ENCODE assay signal across 10 cellular contexts in the genomic region with DNA sequence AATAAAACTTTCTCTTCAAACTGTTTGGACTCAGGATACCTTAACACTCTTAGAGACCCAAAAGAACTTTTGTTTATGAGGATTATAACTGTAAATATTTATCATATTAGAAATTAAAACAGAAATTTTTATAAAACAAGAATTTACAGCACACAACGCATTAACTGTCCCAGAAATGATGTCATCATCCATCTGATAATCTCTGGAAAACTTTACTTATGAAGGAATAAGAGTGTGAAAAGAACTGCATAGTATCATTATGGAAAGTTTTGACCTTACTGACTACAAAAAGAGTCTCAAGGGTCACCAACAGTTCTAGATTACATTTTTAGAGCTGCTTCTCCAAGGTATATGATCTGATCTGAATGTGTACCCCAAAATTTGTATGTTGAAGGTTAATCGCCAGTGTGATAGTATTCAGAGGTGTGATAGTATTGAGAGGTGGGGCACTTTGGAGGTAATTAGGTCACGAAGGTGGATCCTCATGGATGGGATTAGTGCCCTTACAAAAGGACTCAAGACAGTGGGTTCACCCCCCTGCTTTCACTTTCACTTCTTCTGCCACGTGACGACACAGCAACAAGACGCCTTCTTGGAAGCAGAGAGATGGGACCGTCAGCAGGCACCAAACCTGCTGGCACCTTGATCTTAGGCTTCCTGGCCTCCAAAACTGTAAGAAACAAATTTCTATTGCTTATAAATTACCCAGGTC.
A peak's percentile ranks its signal among the peaks of the same experiment; 100 is the strongest.
DNase-seq lines count a peak whose midpoint lies in the region; ATAC-seq, FAIRE-seq and TF ChIP-seq lines count a peak whose summit lies in the region.
"Had no signal": no experiment of that assay in that cellular context is flagged by ENCODE, and none has a peak within 500 bp of the region (broad histone marks: within the 10 kb centered on the region; RNA-seq: fewer than 3 reads in every experiment).

No MANE protein-coding gene starts in this region.

- dilution Hi-C loops in IMR-90 (cut with HindIII; ENCODE audit: low sequenced_read_pairs, unreplicated experiment) = no loop called here

- peak overlapping the region in 3 of 8 donors; percentile 39 to 79 (median 64) for H3K27ac Mint-ChIP-seq in CD8-positive, alpha-beta memory T cell

- TF ChIP-seq RAD21 in IMR-90 (IDR thresholded peaks at IDR 0.05; ENCODE audit: low read length) = no peak
- TF ChIP-seq RAD21 in HepG2 (CRISPR knock-in tag; IDR thresholded peaks at IDR 0.05) = no peak

- no peaks in the 10 kb centered on the region for H3K9me1 ChIP-seq in IMR-90 (ENCODE audit: insufficient read depth, low read length)

- intact Hi-C loops in IMR-90 (cut with micrococcal nuclease) = no loop called here
- intact Hi-C loops in HepG2 (cut with micrococcal nuclease; ENCODE audit: unreplicated experiment) = no loop called here

- peak overlapping the region; percentile 74; the same call in 1 of the 2 replicates for H3K4me2 ChIP-seq in IMR-90 (ENCODE audit: low read depth, low read length)
- H3K4me2 ChIP-seq in HepG2 (ENCODE audit: low read depth, low read length) = peak overlapping the region; percentile 59

- H3K4me1 ChIP-seq in CD8-positive, alpha-beta memory T cell (ENCODE audit: insufficient read depth, low read length) = no peaks in the 10 kb centered on the region
- H3K4me1 ChIP-seq in IMR-90 (ENCODE audit: control insufficient read depth, insufficient read depth, low read length) = no peaks in the 10 kb centered on the region
- H3K4me1 ChIP-seq in HepG2 (ENCODE audit: insufficient read depth, low read length) = no peaks in the 10 kb centered on the region

- TF ChIP-seq POLR2A in IMR-90 (IDR thresholded peaks at IDR 0.05; ENCODE audit: low read depth, low read length) (no peak), HepG2 (IDR thresholded peaks at IDR 0.05; ENCODE audit: insufficient read depth in 1 of 2, low read depth in 2 of 2, low read length in 2 of 2) (no peak)

- H4K91ac ChIP-seq in IMR-90 (ENCODE audit: insufficient read depth, low read depth, low read length) = no peak overlapping the region

- no peak overlapping the region for H2AK9ac ChIP-seq in IMR-90 (replicated peaks; ENCODE audit: low read depth, low read length, poor library complexity)

- H3K9me3 Mint-ChIP-seq in CD8-positive, alpha-beta memory T cell = peaks cover 0 to 4% (median 0%) of the 10 kb centered on the region in 5 donors

- ATAC-seq in IMR-90 (ENCODE audit: low read depth) (no peak), HepG2 (peak; percentile 39; the same call in 2 of the 3 replicates), HG02571 (IDR thresholded peaks at IDR 0.05; ENCODE audit: unreplicated experiment) (no peak)

- no peak overlapping the region for H3K27ac ChIP-seq in CD8-positive, alpha-beta memory T cell (ENCODE audit: low read depth, low read length)
- H3K27ac ChIP-seq in IMR-90 (ENCODE audit: insufficient read depth, low read length) (no peak overlapping the region), HepG2 (ENCODE audit: extremely low read length, insufficient read depth, low read length) (no peak overlapping the region), RWPE1 (no peak overlapping the region)

- in situ Hi-C loops in IMR-90 (cut with MboI; ENCODE audit: low sequenced_read_pairs) = no loop called here
- in situ Hi-C loops in HepG2 (cut with HindIII; ENCODE audit: extremely low pct_ligation_motif_present, low pct_unique_long_range_greater_than_20kb) = no loop called here

- H2BK15ac ChIP-seq in IMR-90 (ENCODE audit: low read depth, low read length) = no peak overlapping the region

- no peak overlapping the region for H3K23ac ChIP-seq in IMR-90 (ENCODE audit: low read depth, low read length)

- TF ChIP-seq EP300 in HepG2 (IDR thresholded peaks at IDR 0.05; ENCODE audit: low read depth in 2 of 2, low read length in 2 of 2) (no peak), HepG2 (CRISPR knock-in tag; IDR thresholded peaks at IDR 0.05; ENCODE audit: borderline replicate concordance) (no peak)

- H3K4me3 ChIP-seq in CD8-positive, alpha-beta memory T cell (ENCODE audit: low read length) = peak overlapping the region; percentile 25
- H3K4me3 ChIP-seq in IMR-90 (ENCODE audit: insufficient read depth, low read depth, low read length) (no peak overlapping the region), HepG2 (replicated peaks in 1 of 3; ENCODE audit: insufficient read depth in 1 of 3, low read depth in 2 of 3, low read length in 3 of 3) (peak overlapping the region; percentile 39 to 52 (median 44))

- H3K14ac ChIP-seq in IMR-90 (replicated peaks; ENCODE audit: low read depth, low read length) = no peak overlapping the region

- no peak overlapping the region for H4K5ac ChIP-seq in IMR-90 (ENCODE audit: low read depth, low read length)

- no peaks in the 10 kb centered on the region for H3K27me3 ChIP-seq in CD8-positive, alpha-beta memory T cell (ENCODE audit: insufficient read depth, low read length, poor library complexity, severe bottlenecking)
- H3K27me3 ChIP-seq in IMR-90 (ENCODE audit: control insufficient read depth, insufficient read depth, low read length) (no peaks in the 10 kb centered on the region; the same call in 1 of the 2 replicates), HepG2 (ENCODE audit: control insufficient read depth in 1 of 2, insufficient read depth in 2 of 2, low read length in 2 of 2) (no peaks in the 10 kb centered on the region)

- no peak overlapping the region for H3K56ac ChIP-seq in IMR-90 (ENCODE audit: extremely low read depth, insufficient read depth, low read length)

- H3K4me3 Mint-ChIP-seq in CD8-positive, alpha-beta memory T cell = peak overlapping the region in 6 of 7 donors; percentile 61 to 82 (median 65)

- H3K36me3 ChIP-seq in CD8-positive, alpha-beta memory T cell (ENCODE audit: insufficient read depth, low read length) = no peaks in the 10 kb centered on the region
- H3K36me3 ChIP-seq in IMR-90 (ENCODE audit: control insufficient read depth, insufficient read depth, low read length) (no peaks in the 10 kb centered on the region), HepG2 (replicated peaks in 1 of 2; ENCODE audit: control insufficient read depth in 1 of 2, insufficient read depth in 2 of 2, low read length in 2 of 2) (no peaks in the 10 kb centered on the region)

- no peak overlapping the region for H3K4ac ChIP-seq in IMR-90 (ENCODE audit: low read depth, low read length)

- WGBS in IMR-90 (ENCODE audit: extremely low coverage in 2 of 2, insufficient read length in 1 of 2), 2 experiments = no CpG with 5 or more reads among the region's 7 CpGs
- 37% methylated on average over 5 of the region's 7 CpGs for WGBS in HepG2 (ENCODE audit: low lambda C conversion rate)

- CTCF ChIA-PET in CD8-positive, alpha-beta memory T cell (lab: Charles Lee) = no interaction called here
- CTCF ChIA-PET in IMR-90 (lab: Yijun Ruan, JAX) (no interaction called here), HepG2 (lab: Yijun Ruan, JAX; ENCODE audit: low intra/inter-chr PET ratio, low total read pairs) (no interaction called here), RWPE1 (lab: Yijun Ruan, JAX) (no interaction called here)

- H2BK120ac ChIP-seq in IMR-90 (ENCODE audit: low read depth, low read length) = no peak overlapping the region

- no peaks in the 10 kb centered on the region for H3K79me1 ChIP-seq in IMR-90 (ENCODE audit: low read depth in 1 of 2, low read length in 2 of 2)

- peaks cover 7 to 9% (median 9%) of the 10 kb centered on the region in 3 donors for H3K4me1 Mint-ChIP-seq in CD8-positive, alpha-beta memory T cell

- no peak overlapping the region for H2BK5ac ChIP-seq in IMR-90 (ENCODE audit: low read depth, low read length, poor library complexity, severe bottlenecking)

- POLR2A ChIA-PET in CD8-positive, alpha-beta memory T cell (lab: Charles Lee) = interaction anchor here (0.7 kb wide), 1 partner anchor 379 kb away, joined by 6 read pairs; no protein-coding TSS in a partner anchor
- POLR2A ChIA-PET in IMR-90 (lab: Charles Lee; ENCODE audit: unreplicated experiment) = no interaction called here
- POLR2A ChIA-PET in HepG2 (lab: Yijun Ruan, JAX) = no interaction called here
- POLR2A ChIA-PET in RWPE1 (lab: Yijun Ruan, JAX; ENCODE audit: low non-redundant PET) = no interaction called here

- H3K9ac ChIP-seq in IMR-90 (ENCODE audit: low read depth, low read length) = no peak overlapping the region
- H3K9ac ChIP-seq in HepG2 (ENCODE audit: insufficient read depth, low read depth, low read length) = 0 out of 2 replicates have a peak overlapping the region, but pooled peaks have one; percentile 21

- H3K36me3 Mint-ChIP-seq in CD8-positive, alpha-beta memory T cell = no peaks in the 10 kb centered on the region

- no peaks in the 10 kb centered on the region for H3K79me2 ChIP-seq in HepG2 (ENCODE audit: insufficient read depth, low read length)

- FAIRE-seq in HepG2 (lab: Jason Lieb, UNC) = no peak

- no peak overlapping the region for H3K18ac ChIP-seq in IMR-90 (ENCODE audit: low read depth, low read length)

- H4K8ac ChIP-seq in IMR-90 (ENCODE audit: low read depth in 2 of 2, low read length in 2 of 2) = no peak overlapping the region

- no peak overlapping the region for H2AFZ ChIP-seq in IMR-90 (replicated peaks; ENCODE audit: low read length, poor library complexity)
- H2AFZ ChIP-seq in HepG2 (ENCODE audit: low read length) = peak overlapping the region; percentile 86

- TF ChIP-seq CTCF in IMR-90 (conservative IDR thresholded peaks at IDR 0.05; ENCODE audit: low read depth, low read length) = no peak
- TF ChIP-seq CTCF in HepG2 (CRISPR knock-in tag; IDR thresholded peaks at IDR 0.05) = no peak
- no peak for TF ChIP-seq CTCF in RWPE1 (conservative IDR thresholded peaks at IDR 0.05; ENCODE audit: low read depth)

- no peak overlapping the region for H2AK5ac ChIP-seq in IMR-90 (ENCODE audit: low read depth, low read length)

- peak in 1 of 5 donors; percentile 23 for DNase-seq in CD8-positive, alpha-beta memory T cell
- DNase-seq in IMR-90 (no peak), UCSD-AML1 (lab: John Stamatoyannopoulos, UW; ENCODE audit: unreplicated experiment) (peak; percentile 48), HepG2 (ENCODE audit: low spot score) (peak; percentile 30), 8988T (no peak), RWPE1 (ENCODE audit: low spot score) (no peak), inferior parietal cortex (ENCODE audit: extremely low spot score) (no peak)
- DNase-seq: hypothalamus, NCI-H2171 had no signal

- no peak overlapping the region for H2BK20ac ChIP-seq in IMR-90 (ENCODE audit: low read depth, low read length)

- no peaks in the 10 kb centered on the region for H3K9me3 ChIP-seq in CD8-positive, alpha-beta memory T cell (ENCODE audit: low read length)
- no peaks in the 10 kb centered on the region for H3K9me3 ChIP-seq in IMR-90 (ENCODE audit: control insufficient read depth, insufficient read depth, low read length)
- no peaks in the 10 kb centered on the region for H3K9me3 ChIP-seq in HepG2 (ENCODE audit: low read length)

- BruUV-seq in IMR-90 (replicated peaks; lab: Mats Ljungman, UMichigan) = no TSS peak
- no TSS peak for BruUV-seq in HepG2 (replicated peaks; lab: Mats Ljungman, UMichigan)

- H3K27me3 Mint-ChIP-seq in CD8-positive, alpha-beta memory T cell = peaks cover 8 to 12% of the 10 kb centered on the region in 2 donors

- no peaks in the 10 kb centered on the region for H4K20me1 ChIP-seq in IMR-90 (ENCODE audit: insufficient read depth, low read length)
- no peaks in the 10 kb centered on the region for H4K20me1 ChIP-seq in HepG2 (ENCODE audit: insufficient read depth, low read length)

TF ChIP-seq in IMR-90, 13 proteins besides CTCF, POLR2A, EP300 and RAD21 (continues in another document):
- TF ChIP-seq CHD1 (IDR thresholded peaks at IDR 0.05; ENCODE audit: low read depth, low read length) = no peak

TF ChIP-seq in HepG2, 621 proteins besides CTCF, POLR2A, EP300 and RAD21 (continues in another document):
- no peak for TF ChIP-seq ZSCAN22 (CRISPR knock-in tag; IDR thresholded peaks at IDR 0.05)

Comparison
In these comparisons a context has a peak if more than half of its experiments do, and no peak if none do; other contexts are left out.
1. DNase-seq: peak in UCSD-AML1 (single experiment) and HepG2 (single experiment); none in IMR-90 (single experiment), 8988T (single experiment), RWPE1 (single experiment) and inferior parietal cortex (single experiment).